31 cellular contexts compared by ENCODE assay signal in genomic region chr1:157982111-157982510, GRCh38. TPM values are rescaled to one million over a fixed set of nuclear protein-coding genes. Genes with fewer than 3 reads are reported as not detected.
A peak's percentile ranks its signal among the peaks of the same experiment; 100 is the strongest.
DNase-seq lines count a peak whose midpoint lies in the region; TF ChIP-seq lines count a peak whose summit lies in the region.
"Had no signal": no experiment of that assay in that cellular context is flagged by ENCODE, and none has a peak within 500 bp of the region (broad histone marks: within the 10 kb centered on the region; RNA-seq: fewer than 3 reads in every experiment).

No MANE protein-coding gene starts in this region.

- H3K4me3 ChIP-seq in A673 (ENCODE audit: low read depth, low read length, poor library complexity, severe bottlenecking) (no peak overlapping the region), HEK293 (ENCODE audit: low read depth, low read length) (no peak overlapping the region)
- H3K4me3 ChIP-seq: A549; BLaER1; BLaER1 treated with 17β-estradiol and CSF1 and Interleukin-3, amounts not matched to agents 10 nM and 100 nM had no signal

- DNase-seq in A673 (ENCODE audit: low spot score) (peak; percentile 99), activated gamma-delta T cell treated with Interleukin-2 at 50 U/mL for 16 hours (no peak)
- no peak for DNase-seq in activated CD4-positive, alpha-beta T cell treated with anti-CD3 and anti-CD28 coated beads, Interleukin-2, amount 10 ng/mL, durations not matched to agents 24 days and 14 days
- DNase-seq: 8988T; ACHN; AML-193; BE2C; C1 segment of cervical spinal cord; Caco-2; Calu3; CD4-positive, alpha-beta memory T cell; CD4-positive, alpha-beta T cell; CD4-positive, CD25-positive, alpha-beta regulatory T cell; CD8-positive, alpha-beta memory T cell; CD8-positive, alpha-beta T cell; COR-L47; DMS 273 treated with DMSO at 0.1 percent for 48 hours; DMS153; DMS53; DMS79; DMS79 treated with DMSO at 0.1 percent for 48 hours; DND-41; EL had no signal

- H3K36me3 ChIP-seq in A673 (ENCODE audit: insufficient read depth, low read length, poor library complexity, severe bottlenecking) (no peaks in the 10 kb centered on the region), HEK293 (ENCODE audit: control insufficient read depth in 2 of 2, insufficient read depth in 1 of 2, low read length in 2 of 2) (no peaks in the 10 kb centered on the region)
- H3K36me3 ChIP-seq: BE2C; BLaER1; BLaER1 treated with 17β-estradiol and CSF1 and Interleukin-3, amounts not matched to agents 10 nM and 100 nM had no signal

- H3K4me3 Mint-ChIP-seq in activated CD4-positive, alpha-beta T cell treated with anti-CD3 and anti-CD28 coated beads, Interleukin-2, amount 10 ng/mL, durations not matched to agents 24 days and 14 days: no peak overlapping the region
- H3K4me3 Mint-ChIP-seq: B cell; CD14-positive monocyte; CD4-positive, alpha-beta memory T cell; CD4-positive, alpha-beta T cell; CD4-positive, CD25-positive, alpha-beta regulatory T cell; CD8-positive, alpha-beta memory T cell; CD8-positive, alpha-beta T cell had no signal

- H3K27ac Mint-ChIP-seq in activated CD4-positive, alpha-beta T cell treated with anti-CD3 and anti-CD28 coated beads, Interleukin-2, amount 10 ng/mL, durations not matched to agents 24 days and 14 days: no peak overlapping the region
- H3K27ac Mint-ChIP-seq: B cell; CD14-positive monocyte; CD4-positive, alpha-beta memory T cell; CD4-positive, alpha-beta T cell; CD8-positive, alpha-beta memory T cell; CD8-positive, alpha-beta T cell had no signal

- no peaks in the 10 kb centered on the region for H3K36me3 Mint-ChIP-seq in activated CD4-positive, alpha-beta T cell treated with anti-CD3 and anti-CD28 coated beads, Interleukin-2, amount 10 ng/mL, durations not matched to agents 24 days and 14 days (ENCODE audit: low read depth)
- H3K36me3 Mint-ChIP-seq: CD14-positive monocyte; CD4-positive, alpha-beta memory T cell; CD4-positive, CD25-positive, alpha-beta regulatory T cell; CD8-positive, alpha-beta memory T cell; CD8-positive, alpha-beta T cell had no signal

- no TSS peak for BruUV-seq in A673 (replicated peaks; lab: Mats Ljungman, UMichigan)

- H3K4me1 Mint-ChIP-seq in activated CD4-positive, alpha-beta T cell treated with anti-CD3 and anti-CD28 coated beads, Interleukin-2, amount 10 ng/mL, durations not matched to agents 24 days and 14 days: no peaks in the 10 kb centered on the region
- H3K4me1 Mint-ChIP-seq: B cell; CD4-positive, alpha-beta memory T cell; CD4-positive, CD25-positive, alpha-beta regulatory T cell; CD8-positive, alpha-beta memory T cell had no signal

- H3K27ac ChIP-seq in A673 (ENCODE audit: low read depth, low read length, poor library complexity, severe bottlenecking) (peak overlapping the region; percentile 99), HEK293 (ENCODE audit: extremely low read depth, low read depth, low read length) (no peak overlapping the region)
- H3K27ac ChIP-seq: 22Rv1; A549; BLaER1; BLaER1 treated with 17β-estradiol and CSF1 and Interleukin-3, amounts not matched to agents 10 nM and 100 nM; C4-2B had no signal

- POLR2A ChIA-PET in A673 (lab: Charles Lee; ENCODE audit: low non-redundant PET) (interaction anchor here (0.5 to 1.0 kb wide), 5 partner anchors 9 to 21 kb away, joined by 3 to 4 read pairs (median 3); no protein-coding TSS in a partner anchor), HEK293 (lab: Yijun Ruan, JAX) (interaction anchor here (1.0 kb wide), 1 partner anchor 9 kb away, joined by 4 read pairs; no protein-coding TSS in a partner anchor)

- TF ChIP-seq CTCF in A673 (conservative IDR thresholded peaks at IDR 0.05; ENCODE audit: low read depth, low read length): 0 out of 2 replicates have a peak, but pooled peaks have one; percentile 18
- TF ChIP-seq CTCF in HEK293 (tag by site-specific recombination; IDR thresholded peaks at IDR 0.05): no peak

- H3K4me1 ChIP-seq in A673 (ENCODE audit: insufficient read depth, low read length, poor library complexity, severe bottlenecking) (peaks cover 63% of the 10 kb centered on the region), HEK293 (ENCODE audit: control insufficient read depth, insufficient read depth, low read length) (no peaks in the 10 kb centered on the region)
- H3K4me1 ChIP-seq: A549, BE2C, Caco-2 had no signal

- CTCF ChIA-PET in A673 (lab: Charles Lee) (interaction anchor here (0.6 to 3.4 kb wide), 8 partner anchors 9 to 143 kb away, joined by 3 to 24 read pairs (median 6); no protein-coding TSS in a partner anchor), HEK293 (lab: Yijun Ruan, JAX) (interaction anchor here (0.7 to 18.5 kb wide), 7 partner anchors 10 to 135 kb away, joined by 4 to 463 read pairs (median 21); no protein-coding TSS in a partner anchor)

- H3K27me3 Mint-ChIP-seq in activated CD4-positive, alpha-beta T cell treated with anti-CD3 and anti-CD28 coated beads, Interleukin-2, amount 10 ng/mL, durations not matched to agents 24 days and 14 days: peaks cover 7% of the 10 kb centered on the region

- intact Hi-C loops in A673 (cut with micrococcal nuclease; ENCODE audit: unreplicated experiment): loop anchor here (1.0 kb wide), 1 partner anchor 13 kb away; no protein-coding TSS in a partner anchor
- intact Hi-C loops in activated CD4-positive, alpha-beta T cell treated with anti-CD3 and anti-CD28 coated beads, Interleukin-2, amount 10 ng/mL, durations not matched to agents 24 days and 14 days (cut with micrococcal nuclease): no loop called here

- no peaks in the 10 kb centered on the region for H3K9me3 Mint-ChIP-seq in activated CD4-positive, alpha-beta T cell treated with anti-CD3 and anti-CD28 coated beads, Interleukin-2, amount 10 ng/mL, durations not matched to agents 24 days and 14 days
- H3K9me3 Mint-ChIP-seq: CD4-positive, alpha-beta memory T cell; CD4-positive, alpha-beta T cell; CD8-positive, alpha-beta T cell had no signal

- H3K27me3 ChIP-seq in A673 (replicated peaks; ENCODE audit: insufficient read depth, low read depth, low read length, poor library complexity): no peaks in the 10 kb centered on the region
- H3K27me3 ChIP-seq: BLaER1; BLaER1 treated with 17β-estradiol and CSF1 and Interleukin-3, amounts not matched to agents 10 nM and 100 nM had no signal

- H3K9me3 ChIP-seq in A673 (ENCODE audit: low read depth, low read length, poor library complexity, severe bottlenecking) (no peaks in the 10 kb centered on the region), HEK293 (ENCODE audit: control insufficient read depth, insufficient read depth, low read depth, low read length) (no peaks in the 10 kb centered on the region)
- H3K9me3 ChIP-seq: A549; BE2C; BLaER1; BLaER1 treated with 17β-estradiol and CSF1 and Interleukin-3, amounts not matched to agents 10 nM and 100 nM; Caco-2 had no signal

TF ChIP-seq in HEK293, 187 proteins besides CTCF, POLR2A, EP300 and RAD21:
- TF ChIP-seq ZFHX2 (tag by site-specific recombination; conservative IDR thresholded peaks at IDR 0.05) (no peak), ZNF544 (tag by site-specific recombination; IDR thresholded peaks at IDR 0.05) (no peak), ZNF366 (tag by site-specific recombination; conservative IDR thresholded peaks at IDR 0.05) (peak; percentile 79), ZNF518A (tag by site-specific recombination; conservative IDR thresholded peaks at IDR 0.05; ENCODE audit: low read depth) (no peak)

RNA-seq across cellular contexts. Expression of gene KIRREL1, which starts 11.3 kb away (rescaled TPM):
- total RNA-seq in A673 (2021): 187 and 211 TPM in 2 replicates
- total RNA-seq in activated CD4-positive, alpha-beta T cell treated with anti-CD3 and anti-CD28 coated beads, Interleukin-2, amount 10 ng/mL, durations not matched to agents 24 days and 14 days: 0.02 TPM in 1 of 2 replicates, not detected in the other
- total RNA-seq: B cell; CD4-positive, alpha-beta memory T cell; CD4-positive, alpha-beta T cell; CD4-positive, CD25-positive, alpha-beta regulatory T cell; CD8-positive, alpha-beta T cell had no signal

Comparison
In these comparisons a context has a peak if more than half of its experiments do, and no peak if none do; other contexts are left out.
1. RNA of gene KIRREL1, which starts 11.3 kb away (total RNA-seq): 187 to 211 TPM in A673; 0.02 TPM in activated CD4-positive, alpha-beta T cell treated with anti-CD3 and anti-CD28 coated beads, Interleukin-2, amount 10 ng/mL, durations not matched to agents 24 days and 14 days; every median in the first group is over 100 times any median in the second.